25 cellular contexts compared by ENCODE assay signal in genomic region chr2:210568108-210568507, GRCh38. TPM values are rescaled to one million over a fixed set of nuclear protein-coding genes. Genes with fewer than 3 reads are reported as not detected.
A peak's percentile ranks its signal among the peaks of the same experiment; 100 is the strongest.
DNase-seq lines count a peak whose midpoint lies in the region; ATAC-seq and TF ChIP-seq lines count a peak whose summit lies in the region.
"Had no signal": no experiment of that assay in that cellular context is flagged by ENCODE, and none has a peak within 500 bp of the region (broad histone marks: within the 10 kb centered on the region; RNA-seq: fewer than 3 reads in every experiment).

No MANE protein-coding gene starts in this region.

- no peak overlapping the region for H3K4me3 ChIP-seq in mesendoderm (ENCODE audit: low read length)
- H3K4me3 ChIP-seq in neural progenitor cell: no peak overlapping the region
- H3K4me3 ChIP-seq: A549; BLaER1 treated with 17β-estradiol and CSF1 and Interleukin-3, amounts not matched to agents 10 nM and 100 nM; GM12878; GM23248 had no signal

- H4K8ac ChIP-seq in mesendoderm (ENCODE audit: low read depth, low read length): no peak overlapping the region

- H4K20me1 ChIP-seq in neural progenitor cell (ENCODE audit: low read depth): no peaks in the 10 kb centered on the region
- H4K20me1 ChIP-seq: BLaER1 treated with 17β-estradiol and CSF1 and Interleukin-3, amounts not matched to agents 10 nM and 100 nM had no signal

- no peaks in the 10 kb centered on the region for H3K9me3 ChIP-seq in neural progenitor cell (ENCODE audit: low read depth)
- H3K9me3 ChIP-seq: A549; BE2C; BLaER1 treated with 17β-estradiol and CSF1 and Interleukin-3, amounts not matched to agents 10 nM and 100 nM had no signal

- peak overlapping the region; percentile 8 for H3K27ac Mint-ChIP-seq in activated T-cell treated with anti-CD3 and anti-CD28 coated beads, Interleukin-2, amount 50 U/mL, for 72 hours
- H3K27ac Mint-ChIP-seq in WTC11 (no peak overlapping the region), neural progenitor cell (no peak overlapping the region)
- H3K27ac Mint-ChIP-seq: CD14-positive monocyte; CD4-positive, alpha-beta T cell; CD8-positive, alpha-beta memory T cell had no signal

- no peak overlapping the region for H3K4ac ChIP-seq in mesendoderm (ENCODE audit: low read depth, low read length)

- TF ChIP-seq CTCF in WTC11 (IDR thresholded peaks at IDR 0.05) (no peak), neural progenitor cell (IDR thresholded peaks at IDR 0.05) (no peak)

- no peaks in the 10 kb centered on the region for H3K4me1 Mint-ChIP-seq in activated T-cell treated with anti-CD3 and anti-CD28 coated beads, Interleukin-2, amount 50 U/mL, for 72 hours (ENCODE audit: low read depth)
- H3K4me1 Mint-ChIP-seq in WTC11: peaks cover 20% of the 10 kb centered on the region
- no peaks in the 10 kb centered on the region for H3K4me1 Mint-ChIP-seq in neural progenitor cell
- H3K4me1 Mint-ChIP-seq: CD14-positive monocyte; CD8-positive, alpha-beta memory T cell had no signal

- H3K9me3 Mint-ChIP-seq in activated T-cell treated with anti-CD3 and anti-CD28 coated beads, Interleukin-2, amount 50 U/mL, for 72 hours: no peaks in the 10 kb centered on the region
- no peaks in the 10 kb centered on the region for H3K9me3 Mint-ChIP-seq in WTC11
- no peaks in the 10 kb centered on the region for H3K9me3 Mint-ChIP-seq in neural progenitor cell
- H3K9me3 Mint-ChIP-seq: CD14-positive monocyte; CD4-positive, alpha-beta T cell; CD8-positive, alpha-beta memory T cell; H9 had no signal

- H2AK5ac ChIP-seq in mesendoderm (ENCODE audit: low read length): no peak overlapping the region

- POLR2A ChIA-PET in WTC11 (lab: Charles Lee): no interaction called here

- ATAC-seq in activated T-cell treated with anti-CD3 and anti-CD28 coated beads, Interleukin-2, amount 50 U/mL, for 72 hours (replicated peaks in 1 of 2): no peak
- ATAC-seq in WTC11 (peak; percentile 87), GM21515 (IDR thresholded peaks at IDR 0.05; ENCODE audit: unreplicated experiment) (no peak)
- ATAC-seq: A549, GM12878, HCT116 had no signal

- H4K5ac ChIP-seq in mesendoderm (ENCODE audit: low read length): no peak overlapping the region

- H2BK120ac ChIP-seq in mesendoderm (ENCODE audit: low read depth, low read length): no peak overlapping the region

- H2BK15ac ChIP-seq in mesendoderm (replicated peaks; ENCODE audit: low read depth): no peak overlapping the region

- H3K27me3 ChIP-seq in mesendoderm (ENCODE audit: insufficient read depth, low read length, poor library complexity): no peaks in the 10 kb centered on the region
- no peaks in the 10 kb centered on the region for H3K27me3 ChIP-seq in neural progenitor cell
- H3K27me3 ChIP-seq: BE2C; BLaER1 treated with 17β-estradiol and CSF1 and Interleukin-3, amounts not matched to agents 10 nM and 100 nM had no signal

- no peaks in the 10 kb centered on the region for H3F3A ChIP-seq in neural progenitor cell (ENCODE audit: low read depth)

- no peak overlapping the region for H2AFZ ChIP-seq in neural progenitor cell (replicated peaks)
- H2AFZ ChIP-seq: GM23248 had no signal

- no peaks in the 10 kb centered on the region for H3K36me3 ChIP-seq in mesendoderm (ENCODE audit: control insufficient read depth, insufficient read depth, low read length)
- no peaks in the 10 kb centered on the region for H3K36me3 ChIP-seq in neural progenitor cell
- H3K36me3 ChIP-seq: BE2C; BLaER1 treated with 17β-estradiol and CSF1 and Interleukin-3, amounts not matched to agents 10 nM and 100 nM had no signal

- DNase-seq in activated T-cell treated with anti-CD3 and anti-CD28 coated beads, Interleukin-2, amount 50 U/mL, for 72 hours: no peak
- DNase-seq in activated T-cell treated with anti-CD3 and anti-CD28 coated beads, Interleukin-2, amount 50 U/mL, for 48 hours: no peak
- DNase-seq in WTC11 (ENCODE audit: low spot score) (no peak), iPS DF 19.7 (ENCODE audit: low read depth, low spot score) (peak; percentile 38), mesendoderm (peak; percentile 80), A172 (ENCODE audit: low spot score) (no peak), neural progenitor cell (ENCODE audit: low spot score) (no peak)
- DNase-seq: ACHN; AML-193; BE2C; CD4-positive, alpha-beta T cell; CD8-positive, alpha-beta memory T cell; DMS 273 treated with DMSO at 0.1 percent for 48 hours; DMS79; EL; GDM1; GM23248; H9 had no signal

- no peak overlapping the region for H3K23ac ChIP-seq in mesendoderm (ENCODE audit: low read length)

- H3K56ac ChIP-seq in mesendoderm (ENCODE audit: low read length): no peak overlapping the region

- peaks cover 6% of the 10 kb centered on the region for H3K4me1 ChIP-seq in mesendoderm (ENCODE audit: control insufficient read depth, low read depth, low read length)
- H3K4me1 ChIP-seq in neural progenitor cell: no peaks in the 10 kb centered on the region
- H3K4me1 ChIP-seq: A549; BE2C; BLaER1 treated with 17β-estradiol and CSF1 and Interleukin-3, amounts not matched to agents 10 nM and 100 nM had no signal

- no peak overlapping the region for H3K18ac ChIP-seq in mesendoderm (ENCODE audit: low read length)

- CTCF ChIA-PET in WTC11 (lab: Charles Lee): no interaction called here

- H2BK5ac ChIP-seq in mesendoderm (ENCODE audit: low read length): no peak overlapping the region

- H3K9ac ChIP-seq in mesendoderm (ENCODE audit: low read length): no peak overlapping the region
- no peak overlapping the region for H3K9ac ChIP-seq in neural progenitor cell
- H3K9ac ChIP-seq: BLaER1 treated with 17β-estradiol and CSF1 and Interleukin-3, amounts not matched to agents 10 nM and 100 nM; GM23248 had no signal

- no peaks in the 10 kb centered on the region for H3K79me1 ChIP-seq in mesendoderm (ENCODE audit: low read length)

- no peak overlapping the region for H3K4me3 Mint-ChIP-seq in activated T-cell treated with anti-CD3 and anti-CD28 coated beads, Interleukin-2, amount 50 U/mL, for 72 hours
- H3K4me3 Mint-ChIP-seq in WTC11 (no peak overlapping the region), neural progenitor cell (no peak overlapping the region)
- H3K4me3 Mint-ChIP-seq: CD14-positive monocyte; CD4-positive, alpha-beta T cell; CD8-positive, alpha-beta memory T cell; H9 had no signal

- H3K79me2 ChIP-seq in mesendoderm (ENCODE audit: control insufficient read depth, insufficient read depth, low read length) (no peaks in the 10 kb centered on the region), neural progenitor cell (ENCODE audit: low read depth) (no peaks in the 10 kb centered on the region)

- no peaks in the 10 kb centered on the region for H3K36me3 Mint-ChIP-seq in activated T-cell treated with anti-CD3 and anti-CD28 coated beads, Interleukin-2, amount 50 U/mL, for 72 hours (ENCODE audit: insufficient read depth in 2 of 2)
- no peaks in the 10 kb centered on the region for H3K36me3 Mint-ChIP-seq in WTC11
- no peaks in the 10 kb centered on the region for H3K36me3 Mint-ChIP-seq in neural progenitor cell
- H3K36me3 Mint-ChIP-seq: CD14-positive monocyte; CD8-positive, alpha-beta memory T cell had no signal

- H3K27me3 Mint-ChIP-seq in activated T-cell treated with anti-CD3 and anti-CD28 coated beads, Interleukin-2, amount 50 U/mL, for 72 hours (ENCODE audit: low read depth): peaks cover 6% of the 10 kb centered on the region
- H3K27me3 Mint-ChIP-seq in WTC11 (ENCODE audit: low read depth) (no peaks in the 10 kb centered on the region), neural progenitor cell (ENCODE audit: insufficient read depth, low read depth) (no peaks in the 10 kb centered on the region)

- no peak overlapping the region for H3K4me2 ChIP-seq in mesendoderm (ENCODE audit: low read length)
- no peak overlapping the region for H3K4me2 ChIP-seq in neural progenitor cell
- H3K4me2 ChIP-seq: A549; BLaER1 treated with 17β-estradiol and CSF1 and Interleukin-3, amounts not matched to agents 10 nM and 100 nM had no signal

- H3K27ac ChIP-seq in mesendoderm (ENCODE audit: low read depth, low read length) (no peak overlapping the region), neural progenitor cell (no peak overlapping the region)
- H3K27ac ChIP-seq: 22Rv1; A549; BLaER1 treated with 17β-estradiol and CSF1 and Interleukin-3, amounts not matched to agents 10 nM and 100 nM; GM23248 had no signal

- no CpG with 5 or more reads among the region's 2 CpGs for WGBS in mesendoderm (ENCODE audit: extremely low coverage, insufficient coverage, low lambda C conversion rate)

TF ChIP-seq in WTC11, 78 proteins besides CTCF, POLR2A, EP300 and RAD21:
- TF ChIP-seq USF1 (CRISPR knock-in tag; IDR thresholded peaks at IDR 0.05): no peak
- TF ChIP-seq ZNF512 (CRISPR knock-in tag; IDR thresholded peaks at IDR 0.05; ENCODE audit: borderline replicate concordance): no peak
- TF ChIP-seq NR3C1 (CRISPR knock-in tag; conservative IDR thresholded peaks at IDR 0.05; ENCODE audit: low read depth): no peak
TF ChIP-seq in WTC11: peak in this region for 0.

RNA-seq across cellular contexts. Expression of gene CPS1, which starts 11.7 kb away (rescaled TPM):
- total RNA-seq in activated T-cell treated with anti-CD3 and anti-CD28 coated beads, Interleukin-2, amount 50 U/mL, for 72 hours: 1 to 10 TPM; 3.3 to 4.1 TPM
- 9.0 to 18.7 TPM (median 15.5 TPM) in 3 replicates for total RNA-seq in WTC11 (2021)
- 12.4 TPM for polyA plus RNA-seq in mesendoderm (2013, experiment 1 of 2)
- 11.0 TPM for polyA plus RNA-seq in mesendoderm (2013, experiment 2 of 2)
- 28.8 and 50.7 TPM in 2 replicates for total RNA-seq in A172 (2014; rRNA removed; shearing (Covaris generic))
- 73.2 and 86.8 TPM in 2 replicates for total RNA-seq in neural progenitor cell (ENCODE audit: low replicate concordance)
- polyA plus RNA-seq: CD14-positive monocyte; CD8-positive, alpha-beta memory T cell had no signal

Comparison
In these comparisons a context has a peak if more than half of its experiments do, and no peak if none do; other contexts are left out.
1. DNase-seq: peak in iPS DF 19.7 (single experiment) and mesendoderm (single experiment); none in activated T-cell treated with anti-CD3 and anti-CD28 coated beads, Interleukin-2, amount 50 U/mL, for 72 hours (0 of 2), activated T-cell treated with anti-CD3 and anti-CD28 coated beads, Interleukin-2, amount 50 U/mL, for 48 hours (0 of 2), WTC11 (single experiment), A172 (single experiment) and neural progenitor cell (single experiment).